ENCODE assay signal across 8 cellular contexts in the genomic region with DNA sequence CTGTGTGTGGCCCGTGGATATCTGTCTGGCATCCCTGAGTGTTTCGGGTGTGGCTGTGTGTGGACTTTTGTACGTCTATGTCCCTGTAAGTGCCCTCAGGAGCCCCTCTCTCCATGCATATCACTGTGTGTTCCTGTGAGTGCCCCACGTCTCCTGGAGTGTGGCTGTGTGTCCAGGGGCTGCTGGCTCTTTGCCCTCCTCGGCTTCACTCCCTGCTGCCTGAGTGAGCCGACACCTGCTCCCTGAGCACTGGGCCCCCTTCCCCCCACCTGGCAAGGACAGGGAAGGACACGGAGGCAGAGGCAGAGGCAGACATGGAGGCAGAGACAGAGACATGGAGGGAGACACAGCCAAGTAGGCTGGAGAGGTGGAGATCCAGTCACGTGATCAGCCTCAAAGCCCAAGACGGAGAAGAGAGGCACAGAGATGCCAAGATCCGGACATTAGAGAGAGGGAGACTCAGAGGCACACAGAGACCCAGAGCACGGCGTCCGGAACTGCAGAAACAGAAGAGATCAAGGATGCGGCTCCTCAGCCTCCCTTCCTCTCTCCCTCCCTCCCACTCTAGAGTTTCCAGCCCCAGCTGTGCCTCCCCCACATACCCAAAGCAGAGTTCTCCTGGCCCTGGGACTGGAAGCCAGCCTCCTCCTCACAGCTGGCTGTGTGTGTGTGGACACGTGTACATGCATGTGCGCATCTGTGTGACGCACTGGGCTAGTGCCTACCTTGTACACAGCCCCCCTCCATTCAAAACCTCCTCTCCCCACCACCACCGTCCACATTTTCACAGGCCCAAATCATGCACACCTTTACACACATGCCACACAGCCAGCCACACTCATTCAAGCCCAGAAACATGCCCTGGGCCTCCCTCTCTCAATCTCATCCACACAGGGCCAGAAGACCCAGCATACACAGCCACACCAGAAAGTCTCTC. TPM values are rescaled to one million over a fixed set of nuclear protein-coding genes. Genes with fewer than 3 reads are reported as not detected.
DNase-seq lines count a peak whose midpoint lies in the region; ATAC-seq and TF ChIP-seq lines count a peak whose summit lies in the region.

No MANE protein-coding gene starts in this region.

- intact Hi-C loops in activated CD4-positive, alpha-beta memory T cell treated with anti-CD3 and anti-CD28 coated beads for 36 hours (cut with micrococcal nuclease): no loop called here
- intact Hi-C loops in vagina (cut with DNase I): loop anchor here (5.0 kb wide), 1 partner anchor 38 kb away; no protein-coding TSS in a partner anchor

- no peaks in the 10 kb centered on the region for H3K36me3 Mint-ChIP-seq in activated CD4-positive, alpha-beta memory T cell treated with anti-CD3 and anti-CD28 coated beads for 36 hours
- peaks cover 8% of the 10 kb centered on the region for H3K36me3 Mint-ChIP-seq in activated CD4-positive, alpha-beta memory T cell treated with anti-CD3 and anti-CD28 coated beads, Interleukin-2, amount 10 ng/mL, durations not matched to agents 7 days and 5 days (ENCODE audit: low read depth)

- no peaks in the 10 kb centered on the region for H3K27me3 ChIP-seq in RWPE2 (ENCODE audit: insufficient read depth, poor library complexity, severe bottlenecking)
- H3K27me3 ChIP-seq in muscle layer of duodenum (ENCODE audit: low read depth, low read length): no peaks in the 10 kb centered on the region
- no peaks in the 10 kb centered on the region for H3K27me3 ChIP-seq in vagina

- H3K36me3 ChIP-seq in RWPE2 (ENCODE audit: low read depth): no peaks in the 10 kb centered on the region
- peaks cover 0 to 9% of the 10 kb centered on the region in 2 donors for H3K36me3 ChIP-seq in muscle layer of duodenum (ENCODE audit: control insufficient read depth in 1 of 2, insufficient read depth in 2 of 2, low read length in 2 of 2)
- peaks cover 0 to 9% of the 10 kb centered on the region in 2 donors for H3K36me3 ChIP-seq in vagina

- no peak for DNase-seq in activated CD4-positive, alpha-beta memory T cell treated with anti-CD3 and anti-CD28 coated beads for 36 hours
- no peak for DNase-seq in activated CD4-positive, alpha-beta memory T cell treated with anti-CD3 and anti-CD28 coated beads, Interleukin-2, amount 10 ng/mL, durations not matched to agents 7 days and 5 days
- DNase-seq in RWPE2 (ENCODE audit: low spot score) (no peak), epithelial cell of esophagus (ENCODE audit: low read depth) (peak; percentile 59), vagina (ENCODE audit: extremely low spot score in 2 of 2) (peak in 1 of 2 donors; percentile 96), amniotic stem cell (lab: John Stamatoyannopoulos, UW) (no peak)

- H3K4me3 ChIP-seq in RWPE2 (ENCODE audit: severe bottlenecking): no peak overlapping the region
- H3K4me3 ChIP-seq in epithelial cell of esophagus (ENCODE audit: low read length): no peak overlapping the region
- H3K4me3 ChIP-seq in muscle layer of duodenum (ENCODE audit: low read depth in 1 of 2, low read length in 2 of 2): peak overlapping the region; percentile 67 to 75
- peak overlapping the region; percentile 43 to 44 for H3K4me3 ChIP-seq in vagina

- no peak overlapping the region for H3K27ac Mint-ChIP-seq in activated CD4-positive, alpha-beta memory T cell treated with anti-CD3 and anti-CD28 coated beads for 36 hours
- H3K27ac Mint-ChIP-seq in activated CD4-positive, alpha-beta memory T cell treated with anti-CD3 and anti-CD28 coated beads, Interleukin-2, amount 10 ng/mL, durations not matched to agents 7 days and 5 days: no peak overlapping the region

- peak overlapping the region; percentile 77 for H3K27ac ChIP-seq in RWPE2 (ENCODE audit: poor library complexity, severe bottlenecking)
- peak overlapping the region; percentile 75 for H3K27ac ChIP-seq in muscle layer of duodenum (ENCODE audit: low read length)
- peak overlapping the region; percentile 99 for H3K27ac ChIP-seq in vagina

- H3K4me1 ChIP-seq in RWPE2 (ENCODE audit: insufficient read depth, poor library complexity, severe bottlenecking) (peaks cover 35% of the 10 kb centered on the region), muscle layer of duodenum (ENCODE audit: control insufficient read depth in 1 of 2, insufficient read depth in 2 of 2, low read length in 2 of 2) (peaks cover 35 to 59% of the 10 kb centered on the region in 2 donors), vagina (peaks cover 62% of the 10 kb centered on the region)

- peak overlapping the region; percentile 57 for H3K4me3 Mint-ChIP-seq in activated CD4-positive, alpha-beta memory T cell treated with anti-CD3 and anti-CD28 coated beads for 36 hours
- no peak overlapping the region for H3K4me3 Mint-ChIP-seq in activated CD4-positive, alpha-beta memory T cell treated with anti-CD3 and anti-CD28 coated beads, Interleukin-2, amount 10 ng/mL, durations not matched to agents 7 days and 5 days

- H3K4me1 Mint-ChIP-seq in activated CD4-positive, alpha-beta memory T cell treated with anti-CD3 and anti-CD28 coated beads for 36 hours (ENCODE audit: low read depth): peaks cover 40% of the 10 kb centered on the region
- peaks cover 56% of the 10 kb centered on the region for H3K4me1 Mint-ChIP-seq in activated CD4-positive, alpha-beta memory T cell treated with anti-CD3 and anti-CD28 coated beads, Interleukin-2, amount 10 ng/mL, durations not matched to agents 7 days and 5 days

- no peaks in the 10 kb centered on the region for H3K9me3 ChIP-seq in RWPE2 (ENCODE audit: severe bottlenecking)
- no peaks in the 10 kb centered on the region for H3K9me3 ChIP-seq in muscle layer of duodenum (ENCODE audit: control insufficient read depth in 1 of 2, low read length in 2 of 2)
- H3K9me3 ChIP-seq in vagina: no peaks in the 10 kb centered on the region

- POLR2A ChIA-PET in activated CD4-positive, alpha-beta memory T cell treated with anti-CD3 and anti-CD28 coated beads for 36 hours (lab: Charles Lee): no interaction called here
- POLR2A ChIA-PET in activated CD4-positive, alpha-beta memory T cell treated with anti-CD3 and anti-CD28 coated beads, Interleukin-2, amount 10 ng/mL, durations not matched to agents 7 days and 5 days (lab: Charles Lee): no interaction called here

- peak; percentile 4; the same call in 2 of the 3 replicates for ATAC-seq in RWPE2 (ENCODE audit: low read depth)
- no peak for ATAC-seq in GM19324 (IDR thresholded peaks at IDR 0.05; ENCODE audit: low FRiP score, unreplicated experiment)

- peak in 1 of 2 donors; percentile 23 for TF ChIP-seq POLR2A in vagina (IDR thresholded peaks at IDR 0.05)

- TF ChIP-seq CTCF in RWPE2 (IDR thresholded peaks at IDR 0.05; ENCODE audit: poor library complexity, severe bottlenecking) (no peak), epithelial cell of esophagus (IDR thresholded peaks at IDR 0.05; ENCODE audit: insufficient read depth, low read depth, low read length, missing control alignments) (no peak), vagina (IDR thresholded peaks at IDR 0.05) (no peak)

- H3K27me3 Mint-ChIP-seq in activated CD4-positive, alpha-beta memory T cell treated with anti-CD3 and anti-CD28 coated beads for 36 hours: no peaks in the 10 kb centered on the region
- peaks cover 4% of the 10 kb centered on the region for H3K27me3 Mint-ChIP-seq in activated CD4-positive, alpha-beta memory T cell treated with anti-CD3 and anti-CD28 coated beads, Interleukin-2, amount 10 ng/mL, durations not matched to agents 7 days and 5 days

- CTCF ChIA-PET in activated CD4-positive, alpha-beta memory T cell treated with anti-CD3 and anti-CD28 coated beads for 36 hours (lab: Charles Lee): interaction anchor here (2.0 kb wide), 1 partner anchor 28 kb away, joined by 5 read pairs; no protein-coding TSS in a partner anchor
- CTCF ChIA-PET in activated CD4-positive, alpha-beta memory T cell treated with anti-CD3 and anti-CD28 coated beads, Interleukin-2, amount 10 ng/mL, durations not matched to agents 7 days and 5 days (lab: Charles Lee): no interaction called here

- no peaks in the 10 kb centered on the region for H3K9me3 Mint-ChIP-seq in activated CD4-positive, alpha-beta memory T cell treated with anti-CD3 and anti-CD28 coated beads for 36 hours
- no peaks in the 10 kb centered on the region for H3K9me3 Mint-ChIP-seq in activated CD4-positive, alpha-beta memory T cell treated with anti-CD3 and anti-CD28 coated beads, Interleukin-2, amount 10 ng/mL, durations not matched to agents 7 days and 5 days

RNA-seq across cellular contexts. Expression of a gene that starts 39.0 kb away (rescaled TPM):
- 100 to 1,000 TPM; 109 to 110 TPM for total RNA-seq in activated CD4-positive, alpha-beta memory T cell treated with anti-CD3 and anti-CD28 coated beads for 36 hours
- total RNA-seq in activated CD4-positive, alpha-beta memory T cell treated with anti-CD3 and anti-CD28 coated beads, Interleukin-2, amount 10 ng/mL, durations not matched to agents 7 days and 5 days: 100 to 1,000 TPM; 150 TPM
- 58.9 TPM for total RNA-seq in vagina

Comparison
In these comparisons a context has a peak if more than half of its experiments do, and no peak if none do; other contexts are left out.
1. H3K4me3 ChIP-seq: peak in muscle layer of duodenum (2 of 2) and vagina (2 of 2); none in RWPE2 (single experiment) and epithelial cell of esophagus (single experiment).
2. Peak in every context shown above with its lines, with median percentiles within 50 percentile points of each other: H3K27ac ChIP-seq.